36 cellular contexts compared by ENCODE assay signal in the genomic region with DNA sequence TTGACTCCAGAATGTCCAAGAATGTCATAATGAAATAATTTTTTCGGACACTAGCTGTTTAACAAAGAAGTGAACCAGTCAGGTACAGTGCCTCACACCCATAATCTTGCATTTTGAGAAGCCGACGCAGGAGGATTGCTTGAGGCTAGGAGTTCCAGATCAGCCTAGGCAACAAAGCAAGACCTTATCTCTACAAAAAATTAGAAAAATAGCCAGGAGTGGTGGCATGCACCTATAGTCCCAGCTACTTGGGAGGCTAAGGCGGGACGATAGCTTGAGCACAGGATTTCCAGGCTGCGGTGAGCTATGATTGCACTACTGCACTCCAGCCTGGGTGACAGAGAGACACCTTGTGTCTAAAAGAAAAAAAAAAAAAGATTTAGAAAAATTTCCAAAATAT.
"Had no signal": no experiment of that assay in that cellular context is flagged by ENCODE, and none has a peak within 500 bp of the region (broad histone marks: within the 10 kb centered on the region; RNA-seq: fewer than 3 reads in every experiment).

No MANE protein-coding gene starts in this region.

- H3K36me3 ChIP-seq: ascending aorta, cardiac muscle cell had no signal

- H3K27me3 ChIP-seq: ascending aorta, cardiac muscle cell had no signal

- H3K27ac ChIP-seq: ascending aorta, cardiac muscle cell, VCaP had no signal

- H3K27ac Mint-ChIP-seq: activated B cell treated with CpG ODN at 0.5 μM for 24 hours; activated CD4-positive, alpha-beta memory T cell treated with anti-CD3 and anti-CD28 coated beads for 36 hours; activated CD4-positive, alpha-beta T cell treated with anti-CD3 and anti-CD28 coated beads, Interleukin-2, amount 10 ng/mL, durations not matched to agents 24 days and 14 days; activated CD8-positive, alpha-beta T cell treated with anti-CD3 and anti-CD28 coated beads for 36 hours; activated naive CD4-positive, alpha-beta T cell treated with anti-CD3 and anti-CD28 coated beads, Interleukin-2, amount 10 ng/mL, durations not matched to agents 7 days and 5 days; activated naive CD4-positive, alpha-beta T cell treated with anti-CD3 and anti-CD28 coated beads, Interleukin-2, amount 50 U/mL, for 24 hours; activated naive CD8-positive, alpha-beta T cell; activated naive CD8-positive, alpha-beta T cell treated with anti-CD3 and anti-CD28 coated beads, Interleukin-2, amount 10 ng/mL, durations not matched to agents 7 days and 5 days; activated naive CD8-positive, alpha-beta T cell treated with anti-CD3 and anti-CD28 coated beads, Interleukin-2, amount 50 U/mL, for 24 hours; activated T-cell treated with anti-CD3 and anti-CD28 coated beads, Interleukin-2, amount 50 U/mL, for 72 hours; activated T-helper 2 cell treated with anti-CD3 and anti-CD28 coated beads, Interferon-gamma antibody, Interleukin-2, Interleukin-4, amounts not matched to agents 10 μg/mL and 5 μg/mL and 100 μg/mL, durations not matched to agents 14 hours and 24 hours and 36 hours; brain; T-helper 1 cell treated with Interleukin-12 subunit alpha and Interleukin-12 subunit beta and Interleukin-4 antibody, amounts not matched to agents 30 μg/mL and 1 μg/mL, for 36 hours; T-helper 2 cell treated with Interferon-gamma antibody and Interleukin-4, amounts not matched to agents 5 μg/mL and 100 μg/mL, for 36 hours had no signal

- H3K27me3 Mint-ChIP-seq: activated naive CD4-positive, alpha-beta T cell treated with anti-CD3 and anti-CD28 coated beads, Interleukin-2, amount 50 U/mL, for 24 hours; activated naive CD8-positive, alpha-beta T cell treated with anti-CD3 and anti-CD28 coated beads, Interleukin-2, amount 10 ng/mL, durations not matched to agents 7 days and 5 days had no signal

- H3K4me3 ChIP-seq: ascending aorta, cardiac muscle cell had no signal

- H3K4me3 Mint-ChIP-seq: activated B cell treated with CpG ODN at 0.5 μM for 24 hours; activated CD4-positive, alpha-beta memory T cell treated with anti-CD3 and anti-CD28 coated beads for 36 hours; activated CD4-positive, alpha-beta T cell treated with anti-CD3 and anti-CD28 coated beads, Interleukin-2, amount 10 ng/mL, durations not matched to agents 24 days and 14 days; activated CD8-positive, alpha-beta T cell treated with anti-CD3 and anti-CD28 coated beads for 36 hours; activated naive CD4-positive, alpha-beta T cell treated with anti-CD3 and anti-CD28 coated beads, Interleukin-2, amount 10 ng/mL, durations not matched to agents 7 days and 5 days; activated naive CD4-positive, alpha-beta T cell treated with anti-CD3 and anti-CD28 coated beads, Interleukin-2, amount 50 U/mL, for 24 hours; activated naive CD8-positive, alpha-beta T cell; activated naive CD8-positive, alpha-beta T cell treated with anti-CD3 and anti-CD28 coated beads, Interleukin-2, amount 10 ng/mL, durations not matched to agents 7 days and 5 days; activated naive CD8-positive, alpha-beta T cell treated with anti-CD3 and anti-CD28 coated beads, Interleukin-2, amount 50 U/mL, for 24 hours; activated T-cell treated with anti-CD3 and anti-CD28 coated beads, Interleukin-2, amount 50 U/mL, for 4 hours; activated T-cell treated with anti-CD3 and anti-CD28 coated beads, Interleukin-2, amount 50 U/mL, for 72 hours; brain; central memory CD8-positive, alpha-beta T cell; T-helper 1 cell treated with Interleukin-12 subunit alpha and Interleukin-12 subunit beta and Interleukin-4 antibody, amounts not matched to agents 30 μg/mL and 1 μg/mL, for 36 hours; T-helper 2 cell treated with Interferon-gamma antibody and Interleukin-4, amounts not matched to agents 5 μg/mL and 100 μg/mL, for 36 hours had no signal

- DNase-seq: activated B cell treated with CpG ODN at 0.5 μM for 24 hours; activated CD4-positive, alpha-beta memory T cell treated with anti-CD3 and anti-CD28 coated beads for 36 hours; activated CD4-positive, alpha-beta T cell treated with anti-CD3 and anti-CD28 coated beads for 4 hours; activated CD4-positive, alpha-beta T cell treated with anti-CD3 and anti-CD28 coated beads, Interleukin-2, amount 10 ng/mL, durations not matched to agents 24 days and 14 days; activated CD4-positive, alpha-beta T cell treated with anti-CD3 and anti-CD28 coated beads, Interleukin-2, amount 50 U/mL, for 1 hour; activated CD4-positive, alpha-beta T cell treated with anti-CD3 and anti-CD28 coated beads, Interleukin-2, amount 50 U/mL, for 4 hours; activated CD4-positive, CD25-positive, alpha-beta regulatory T cell treated with anti-CD3 and anti-CD28 coated beads, Interleukin-2, amount 50 U/mL, for 72 hours; activated CD8-positive, alpha-beta memory T cell treated with anti-CD3 and anti-CD28 coated beads, Interleukin-2, amount 50 U/mL, for 4 hours; activated CD8-positive, alpha-beta T cell treated with anti-CD3 and anti-CD28 coated beads for 36 hours; activated effector memory CD4-positive, alpha-beta T cell treated with Interleukin-2 at 50 U/mL for 16 hours; activated gamma-delta T cell; activated naive CD4-positive, alpha-beta T cell treated with anti-CD3 and anti-CD28 coated beads, Interleukin-2, amount 10 ng/mL, durations not matched to agents 7 days and 5 days; activated naive CD4-positive, alpha-beta T cell treated with Interleukin-2 at 50 U/mL for 16 hours; activated naive CD8-positive, alpha-beta T cell treated with anti-CD3 and anti-CD28 coated beads, Interleukin-2, amount 10 ng/mL, durations not matched to agents 7 days and 5 days; activated naive CD8-positive, alpha-beta T cell treated with anti-CD3 and anti-CD28 coated beads, Interleukin-2, amount 50 U/mL, for 24 hours; activated T-cell treated with anti-CD3 and anti-CD28 coated beads for 4 hours; activated T-cell treated with anti-CD3 and anti-CD28 coated beads, Interleukin-2, amount 50 U/mL, for 1 hour; activated T-cell treated with anti-CD3 and anti-CD28 coated beads, Interleukin-2, amount 50 U/mL, for 4 hours; activated T-cell treated with anti-CD3 and anti-CD28 coated beads, Interleukin-2, amount 50 U/mL, for 72 hours; amygdala; anterior cingulate cortex; caudate nucleus; cerebellar nuclear complex; T-helper 1 cell; T-helper 2 cell; T-helper 9 cell had no signal

- H3K36me3 Mint-ChIP-seq: activated CD4-positive, alpha-beta memory T cell treated with anti-CD3 and anti-CD28 coated beads for 36 hours; activated naive CD4-positive, alpha-beta T cell treated with anti-CD3 and anti-CD28 coated beads, Interleukin-2, amount 10 ng/mL, durations not matched to agents 7 days and 5 days; activated naive CD4-positive, alpha-beta T cell treated with anti-CD3 and anti-CD28 coated beads, Interleukin-2, amount 50 U/mL, for 24 hours; activated naive CD8-positive, alpha-beta T cell treated with anti-CD3 and anti-CD28 coated beads, Interleukin-2, amount 10 ng/mL, durations not matched to agents 7 days and 5 days; brain had no signal

- ATAC-seq: activated CD8-positive, alpha-beta T cell treated with anti-CD3 and anti-CD28 coated beads for 36 hours; activated naive CD8-positive, alpha-beta T cell treated with anti-CD3 and anti-CD28 coated beads, Interleukin-2, amount 50 U/mL, for 24 hours; activated T-cell treated with anti-CD3 and anti-CD28 coated beads, Interleukin-2, amount 50 U/mL, for 4 hours; activated T-cell treated with anti-CD3 and anti-CD28 coated beads, Interleukin-2, amount 50 U/mL, for 72 hours had no signal

- H3K9me3 Mint-ChIP-seq: activated CD4-positive, alpha-beta memory T cell treated with anti-CD3 and anti-CD28 coated beads for 36 hours; activated CD4-positive, alpha-beta T cell treated with anti-CD3 and anti-CD28 coated beads, Interleukin-2, amount 10 ng/mL, durations not matched to agents 24 days and 14 days; activated CD8-positive, alpha-beta T cell treated with anti-CD3 and anti-CD28 coated beads for 36 hours; activated naive CD4-positive, alpha-beta T cell treated with anti-CD3 and anti-CD28 coated beads, Interleukin-2, amount 10 ng/mL, durations not matched to agents 7 days and 5 days; activated naive CD8-positive, alpha-beta T cell treated with anti-CD3 and anti-CD28 coated beads, Interleukin-2, amount 10 ng/mL, durations not matched to agents 7 days and 5 days; central memory CD8-positive, alpha-beta T cell; T-helper 1 cell treated with Interleukin-12 subunit alpha and Interleukin-12 subunit beta and Interleukin-4 antibody, amounts not matched to agents 30 μg/mL and 1 μg/mL, for 36 hours; T-helper 2 cell treated with Interferon-gamma antibody and Interleukin-4, amounts not matched to agents 5 μg/mL and 100 μg/mL, for 36 hours had no signal

- H3K4me1 ChIP-seq: ascending aorta had no signal

- H3K4me1 Mint-ChIP-seq: activated B cell treated with CpG ODN at 0.5 μM for 24 hours; activated CD4-positive, alpha-beta T cell treated with anti-CD3 and anti-CD28 coated beads, Interleukin-2, amount 10 ng/mL, durations not matched to agents 24 days and 14 days; activated naive CD4-positive, alpha-beta T cell treated with anti-CD3 and anti-CD28 coated beads, Interleukin-2, amount 10 ng/mL, durations not matched to agents 7 days and 5 days; activated naive CD4-positive, alpha-beta T cell treated with anti-CD3 and anti-CD28 coated beads, Interleukin-2, amount 50 U/mL, for 24 hours; activated naive CD8-positive, alpha-beta T cell treated with anti-CD3 and anti-CD28 coated beads, Interleukin-2, amount 10 ng/mL, durations not matched to agents 7 days and 5 days; activated naive CD8-positive, alpha-beta T cell treated with anti-CD3 and anti-CD28 coated beads, Interleukin-2, amount 50 U/mL, for 24 hours; central memory CD8-positive, alpha-beta T cell had no signal
